26 cellular contexts compared by ENCODE assay signal in the genomic region with DNA sequence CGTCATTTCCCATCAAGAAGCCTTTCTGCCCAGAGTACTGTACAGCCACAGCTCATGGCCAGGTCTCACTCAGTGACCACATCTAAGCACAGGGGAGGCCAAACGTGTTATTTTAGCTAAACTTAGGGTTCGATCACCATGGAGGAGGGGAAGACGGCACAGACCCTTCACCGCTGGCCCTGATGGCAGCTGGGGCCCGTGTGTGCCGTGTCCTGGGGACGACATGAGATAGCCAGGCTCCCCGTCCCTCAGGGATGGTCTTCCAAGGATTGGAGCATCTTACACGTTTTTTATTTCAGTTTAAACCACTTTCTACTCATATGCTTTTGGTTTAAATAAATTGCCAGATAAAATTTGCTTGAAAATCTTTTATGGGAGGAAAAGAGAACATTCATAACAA.
"Had no signal": no experiment of that assay in that cellular context is flagged by ENCODE, and none has a peak within 500 bp of the region (broad histone marks: within the 10 kb centered on the region; RNA-seq: fewer than 3 reads in every experiment).

No MANE protein-coding gene starts in this region.

- H3K36me3 Mint-ChIP-seq: immature natural killer cell; mesothelial cell of epicardium; naive B cell; neural progenitor cell; stimulated activated memory B cell treated with anti-CD40 and anti-IgM and Interleukin-4, amounts not matched to agents 10 μg/mL and 1 μg/mL and 100 μg/mL, for 72 hours; type B pancreatic cell had no signal

- H3K9me3 ChIP-seq: heart right ventricle, left ventricle myocardium inferior, ovary, right atrium auricular region, right lobe of liver, uterus had no signal

- H3K4me1 Mint-ChIP-seq: stimulated activated memory B cell treated with anti-CD40 and anti-IgM and Interleukin-4, amounts not matched to agents 10 μg/mL and 1 μg/mL and 100 μg/mL, for 72 hours had no signal

- H3K36me3 ChIP-seq: heart right ventricle, left ventricle myocardium inferior, neural progenitor cell, ovary, right atrium auricular region, right lobe of liver, tibial nerve, uterus had no signal

- H3K27me3 ChIP-seq: hepatocyte, neural progenitor cell, ovary, right atrium auricular region, right lobe of liver, tibial nerve, uterus had no signal

- H3K4me3 ChIP-seq: heart right ventricle, hepatocyte, left ventricle myocardium inferior, lung, neural progenitor cell, ovary, right atrium auricular region, right lobe of liver, smooth muscle cell, tibial nerve, uterus had no signal

- H3K27ac ChIP-seq: heart right ventricle, hepatocyte, left ventricle myocardium inferior, neural progenitor cell, ovary, right atrium auricular region, right lobe of liver, tibial nerve, uterus had no signal

- H3K4me3 Mint-ChIP-seq: mesothelial cell of epicardium; nephron; neural progenitor cell; stimulated activated memory B cell treated with anti-CD40 and anti-IgM and Interleukin-4, amounts not matched to agents 10 μg/mL and 1 μg/mL and 100 μg/mL, for 72 hours; stimulated activated naive CD8-positive, alpha-beta T cell treated with anti-CD3 and anti-CD28 coated beads, Interleukin-15, amount 100 ng/mL, for 72 hours; type B pancreatic cell had no signal

- DNase-seq: heart right ventricle; immature natural killer cell; left ventricle myocardium inferior; mesendoderm; naive B cell; ovary; right lobe of liver; stimulated activated CD4-positive, alpha-beta T cell treated with anti-CD3 and anti-CD28 coated beads, Interleukin-1b, Interleukin-23, amount 100 ng/mL, for 48 hours; stimulated activated CD4-positive, alpha-beta T cell treated with anti-CD3 and anti-CD28 coated beads, Interleukin-2, amount 100 ng/mL, for 48 hours; stimulated activated CD4-positive, alpha-beta T cell treated with anti-CD3 and anti-CD28 coated beads, Interleukin-4, amount 100 ng/mL, for 4 hours; stimulated activated CD8-positive, alpha-beta memory T cell treated with anti-CD3 and anti-CD28 coated beads, Interleukin-4, amount 100 ng/mL, for 48 hours; stimulated activated naive CD4-positive, alpha-beta T cell treated with Interleukin-2 at 50 U/mL for 16 hours; stimulated activated naive CD8-positive, alpha-beta T cell treated with anti-CD3 and anti-CD28 coated beads, Interleukin-15, amount 100 ng/mL, for 72 hours; substantia nigra; uterus had no signal

- H3K27ac Mint-ChIP-seq: immature natural killer cell; mesothelial cell of epicardium; nephron; progenitor cell of endocrine pancreas; stimulated activated memory B cell treated with anti-CD40 and anti-IgM and Interleukin-4, amounts not matched to agents 10 μg/mL and 1 μg/mL and 100 μg/mL, for 72 hours; type B pancreatic cell had no signal

- H3K27me3 Mint-ChIP-seq: progenitor cell of endocrine pancreas; stimulated activated naive CD8-positive, alpha-beta T cell treated with anti-CD3 and anti-CD28 coated beads, Interleukin-15, amount 100 ng/mL, for 72 hours had no signal

- H3K9me3 Mint-ChIP-seq: mesothelial cell of epicardium; naive B cell; nephron; stimulated activated naive CD8-positive, alpha-beta T cell treated with anti-CD3 and anti-CD28 coated beads, Interleukin-15, amount 100 ng/mL, for 72 hours; type B pancreatic cell had no signal

- ATAC-seq: heart right ventricle; right lobe of liver; stimulated activated memory B cell treated with anti-CD40 and anti-IgM and Interleukin-4, amounts not matched to agents 10 μg/mL and 1 μg/mL and 100 μg/mL, for 72 hours; stimulated activated naive CD8-positive, alpha-beta T cell treated with anti-CD3 and anti-CD28 coated beads, Interleukin-15, amount 100 ng/mL, for 72 hours had no signal

- H3K4me1 ChIP-seq: uterus had no signal
